Comparison of ENCODE assay signal across 10 cellular contexts in genomic region chr2:214310319-214310718, GRCh38.
DNase-seq lines count a peak whose midpoint lies in the region; ATAC-seq and TF ChIP-seq lines count a peak whose summit lies in the region.
"Had no signal": no experiment of that assay in that cellular context is flagged by ENCODE, and none has a peak within 500 bp of the region (broad histone marks: within the 10 kb centered on the region; RNA-seq: fewer than 3 reads in every experiment).

No MANE protein-coding gene starts in this region.

- ATAC-seq in GM21723 (IDR thresholded peaks at IDR 0.05; ENCODE audit: unreplicated experiment), result peak; percentile 61
- ATAC-seq in aorta (ENCODE audit: low FRiP score), result no peak
- ATAC-seq: activated naive CD4-positive, alpha-beta T cell treated with anti-CD3 and anti-CD28 coated beads, Interleukin-2, amount 50 U/mL, for 72 hours had no signal

- H3K27ac ChIP-seq in aorta (ENCODE audit: low read depth in 1 of 2, low read length in 2 of 2), result no peak overlapping the region
- no peak overlapping the region for H3K27ac ChIP-seq in prostate gland
- H3K27ac ChIP-seq: right atrium auricular region had no signal

- CTCF ChIA-PET in HEK293T (lab: Yijun Ruan, JAX), result no interaction called here

- no peak overlapping the region for H3K4me3 ChIP-seq in LNCaP clone FGC (ENCODE audit: low read depth, low read length)
- H3K4me3 ChIP-seq in aorta (ENCODE audit: low read length in 2 of 2), result no peak overlapping the region
- no peak overlapping the region for H3K4me3 ChIP-seq in prostate gland
- H3K4me3 ChIP-seq: right atrium auricular region had no signal

- H3K36me3 ChIP-seq in aorta (ENCODE audit: control insufficient read depth in 1 of 2, insufficient read depth in 2 of 2, low read length in 1 of 2) (no peaks in the 10 kb centered on the region), prostate gland (no peaks in the 10 kb centered on the region)
- H3K36me3 ChIP-seq: right atrium auricular region had no signal

- no peaks in the 10 kb centered on the region for H3K4me1 ChIP-seq in aorta (ENCODE audit: control insufficient read depth in 1 of 2, insufficient read depth in 2 of 2, low read length in 2 of 2)
- H3K4me1 ChIP-seq in prostate gland (replicated peaks), result no peaks in the 10 kb centered on the region
- H3K4me1 ChIP-seq: right atrium auricular region had no signal

- no peak for TF ChIP-seq POLR2A in prostate gland (IDR thresholded peaks at IDR 0.05)

- POLR2A ChIA-PET in HEK293T (lab: Yijun Ruan, JAX), result no interaction called here

- DNase-seq in LNCaP clone FGC (ENCODE audit: low read depth) (no peak), iris pigment epithelial cell (ENCODE audit: low read depth) (peak; percentile 9), aorta (no peak), HEK293T (ENCODE audit: extremely low spot score) (no peak), prostate gland (ENCODE audit: low spot score) (no peak)
- DNase-seq in stimulated activated naive CD4-positive, alpha-beta T cell treated with Interleukin-2 at 50 U/mL for 16 hours (lab: John Stamatoyannopoulos, UW), result no peak

- H3K9me3 ChIP-seq in aorta (ENCODE audit: control insufficient read depth, low read length), result no peaks in the 10 kb centered on the region
- no peaks in the 10 kb centered on the region for H3K9me3 ChIP-seq in prostate gland

- intact Hi-C loops in aorta (cut with DNase I) (no loop called here), prostate gland (cut with DNase I) (no loop called here)

- TF ChIP-seq CTCF in GM12872 (IDR thresholded peaks at IDR 0.05; ENCODE audit: insufficient read depth, low read depth, low read length) (peak; percentile 55), LNCaP clone FGC (IDR thresholded peaks at IDR 0.05; ENCODE audit: control insufficient read depth, extremely low read depth, insufficient read depth) (peak; percentile 29; the same call in 1 of the 2 replicates), prostate gland (IDR thresholded peaks at IDR 0.05) (peak in 2 of 4 experiments; percentile 16 to 22)

- no peaks in the 10 kb centered on the region for H3K27me3 ChIP-seq in aorta (ENCODE audit: control insufficient read depth in 1 of 2, insufficient read depth in 2 of 2, low read length in 1 of 2)
- no peaks in the 10 kb centered on the region for H3K27me3 ChIP-seq in prostate gland (replicated peaks; ENCODE audit: insufficient read depth)
- H3K27me3 ChIP-seq: right atrium auricular region had no signal

TF ChIP-seq in HEK293T, 16 proteins besides CTCF, POLR2A, EP300 and RAD21:
- TF ChIP-seq ARNT (IDR thresholded peaks at IDR 0.05), result no peak
- TF ChIP-seq NFRKB (IDR thresholded peaks at IDR 0.05), result no peak
